Comparison of ENCODE assay signal across 8 cellular contexts in genomic region chrX:65697915-65698796, GRCh38. TPM values are rescaled to one million over a fixed set of nuclear protein-coding genes. Genes with fewer than 3 reads are reported as not detected.
DNase-seq lines count a peak whose midpoint lies in the region; ATAC-seq and TF ChIP-seq lines count a peak whose summit lies in the region.

No MANE protein-coding gene starts in this region.

- H3K36me3 Mint-ChIP-seq in activated naive CD8-positive, alpha-beta T cell, result peaks cover 5% of the 10 kb centered on the region

- peak overlapping the region; percentile 80 for H3K4me3 Mint-ChIP-seq in activated naive CD8-positive, alpha-beta T cell

- peak overlapping the region; percentile 94 for H3K4me2 ChIP-seq in SU-DHL-6 (ENCODE audit: low read depth, low read length, poor library complexity, severe bottlenecking)

- ATAC-seq in GM19025 (IDR thresholded peaks at IDR 0.05; ENCODE audit: low read depth, unreplicated experiment) (peak; percentile 61), HG03175 (IDR thresholded peaks at IDR 0.05; ENCODE audit: unreplicated experiment) (peak; percentile 66), left lung (peak; percentile 62)

- peak overlapping the region; percentile 99 for H3K27ac Mint-ChIP-seq in activated naive CD8-positive, alpha-beta T cell

- intact Hi-C loops in left lung (cut with DNase I), result no loop called here

- H3K4me3 ChIP-seq in SU-DHL-6 (ENCODE audit: insufficient read depth, low read length, poor library complexity, severe bottlenecking) (peak overlapping the region; percentile 33), left lung (no peak overlapping the region), foreskin fibroblast (ENCODE audit: low read depth in 1 of 2, low read length in 2 of 2) (no peak overlapping the region)

- peaks cover 31% of the 10 kb centered on the region for H3F3A ChIP-seq in SU-DHL-6 (ENCODE audit: insufficient read depth)

- H3K9ac ChIP-seq in SU-DHL-6 (ENCODE audit: low read length), result peak overlapping the region; percentile 64

- H3K9me3 Mint-ChIP-seq in activated naive CD8-positive, alpha-beta T cell (ENCODE audit: low read depth), result no peaks in the 10 kb centered on the region

- H3K79me2 ChIP-seq in SU-DHL-6 (ENCODE audit: insufficient read depth, low read length), result peaks cover 75% of the 10 kb centered on the region

- peaks cover 16 to 94% of the 10 kb centered on the region in 2 donors for H3K4me1 ChIP-seq in left lung

- no peaks in the 10 kb centered on the region for H3K27me3 ChIP-seq in SU-DHL-6 (ENCODE audit: low read length)
- no peaks in the 10 kb centered on the region for H3K27me3 ChIP-seq in left lung

- DNase-seq in left lung, result peak; percentile 76 to 81
- peak; percentile 39 to 45 for DNase-seq in stimulated activated CD8-positive, alpha-beta memory T cell treated with anti-CD3 and anti-CD28 coated beads, Interleukin-4, amount 100 ng/mL, for 1 hour (ENCODE audit: low read depth in 2 of 2, low spot score in 1 of 2)
- no peak for DNase-seq in foreskin fibroblast
- no peak for DNase-seq in NCI-H1930 (lab: John Stamatoyannopoulos, UW)

- H3K36me3 ChIP-seq in SU-DHL-6 (ENCODE audit: low read length), result no peaks in the 10 kb centered on the region
- H3K36me3 ChIP-seq in left lung, result no peaks in the 10 kb centered on the region

- H3K27me3 Mint-ChIP-seq in activated naive CD8-positive, alpha-beta T cell, result no peaks in the 10 kb centered on the region

- no peak overlapping the region for H2AFZ ChIP-seq in SU-DHL-6 (ENCODE audit: low read depth, low read length, severe bottlenecking)

- no peaks in the 10 kb centered on the region for H3K9me3 ChIP-seq in SU-DHL-6 (ENCODE audit: insufficient read depth, low read length)
- no peaks in the 10 kb centered on the region for H3K9me3 ChIP-seq in left lung

- TF ChIP-seq CTCF in SU-DHL-6 (IDR thresholded peaks at IDR 0.05; ENCODE audit: insufficient read depth, low read length, poor library complexity, severe bottlenecking), result no peak
- TF ChIP-seq CTCF in left lung (IDR thresholded peaks at IDR 0.05), result no peak
- no peak for TF ChIP-seq CTCF in foreskin fibroblast (IDR thresholded peaks at IDR 0.05; ENCODE audit: low read depth, low read length)

- no peaks in the 10 kb centered on the region for H4K20me1 ChIP-seq in SU-DHL-6 (ENCODE audit: low read depth, low read length)

- H3K9me2 ChIP-seq in SU-DHL-6 (replicated peaks; ENCODE audit: insufficient read depth, low read length), result no peaks in the 10 kb centered on the region

- peaks cover 83% of the 10 kb centered on the region for H3K4me1 Mint-ChIP-seq in activated naive CD8-positive, alpha-beta T cell (ENCODE audit: low read depth)

- peak overlapping the region; percentile 100 for H3K27ac ChIP-seq in SU-DHL-6 (ENCODE audit: low read depth, low read length)
- H3K27ac ChIP-seq in left lung, result peak overlapping the region; percentile 82 to 88

RNA-seq across cellular contexts. Expression of gene MSN, which starts 30.7 kb away (rescaled TPM):
- 100 to 1,000 TPM; 503 to 543 TPM for total RNA-seq in left lung

Comparison
In these comparisons a context has a peak if more than half of its experiments do, and no peak if none do; other contexts are left out.
1. DNase-seq: peak in left lung (2 of 2) and stimulated activated CD8-positive, alpha-beta memory T cell treated with anti-CD3 and anti-CD28 coated beads, Interleukin-4, amount 100 ng/mL, for 1 hour (2 of 2); none in foreskin fibroblast (0 of 2) and NCI-H1930 (0 of 2).
2. Peak in every context shown above with its lines, with median percentiles within 50 percentile points of each other: ATAC-seq.